8 cellular contexts compared by ENCODE assay signal in genomic region chr3:149203758-149204157, GRCh38. TPM values are rescaled to one million over a fixed set of nuclear protein-coding genes. Genes with fewer than 3 reads are reported as not detected.
DNase-seq lines count a peak whose midpoint lies in the region; ATAC-seq and TF ChIP-seq lines count a peak whose summit lies in the region.

No MANE protein-coding gene starts in this region.

- intact Hi-C loops in left ventricle myocardium inferior (cut with micrococcal nuclease), result no loop called here

- H3K4me1 ChIP-seq in left ventricle myocardium inferior, result no peaks in the 10 kb centered on the region

- DNase-seq in GF-D8 (lab: John Stamatoyannopoulos, UW), result peak; percentile 88
- DNase-seq in RPMI8226, result peak; percentile 60
- DNase-seq in glutamatergic neuron, result no peak
- no peak for DNase-seq in AG08396 (ENCODE audit: low spot score)
- no peak for DNase-seq in activated gamma-delta T cell (lab: John Stamatoyannopoulos, UW)
- DNase-seq in left ventricle myocardium inferior, result no peak

- peaks cover 5% of the 10 kb centered on the region for H3K4me1 Mint-ChIP-seq in glutamatergic neuron (ENCODE audit: low read depth, unreplicated experiment)

- no peak overlapping the region for H3K27ac Mint-ChIP-seq in glutamatergic neuron (ENCODE audit: unreplicated experiment)

- H3K36me3 ChIP-seq in left ventricle myocardium inferior, result no peaks in the 10 kb centered on the region

- no peaks in the 10 kb centered on the region for H3K27me3 ChIP-seq in left ventricle myocardium inferior (ENCODE audit: low read depth)

- H3K27ac ChIP-seq in left ventricle myocardium inferior (replicated peaks), result no peak overlapping the region

- TF ChIP-seq CTCF in glutamatergic neuron (IDR thresholded peaks at IDR 0.05; ENCODE audit: partially characterized antibody, unreplicated experiment) (no peak), left ventricle myocardium inferior (IDR thresholded peaks at IDR 0.05; ENCODE audit: borderline replicate concordance) (no peak)

- no peak overlapping the region for H3K4me3 Mint-ChIP-seq in glutamatergic neuron (ENCODE audit: unreplicated experiment)

- ATAC-seq in GM19397 (IDR thresholded peaks at IDR 0.05; ENCODE audit: unreplicated experiment) (peak; percentile 96), HG03064 (IDR thresholded peaks at IDR 0.05; ENCODE audit: low read depth, unreplicated experiment) (peak; percentile 96)

- no peaks in the 10 kb centered on the region for H3K27me3 Mint-ChIP-seq in glutamatergic neuron (ENCODE audit: unreplicated experiment)

- no peaks in the 10 kb centered on the region for H3K9me3 ChIP-seq in left ventricle myocardium inferior (replicated peaks)

- no peaks in the 10 kb centered on the region for H3K36me3 Mint-ChIP-seq in glutamatergic neuron (ENCODE audit: unreplicated experiment)

- no peaks in the 10 kb centered on the region for H3K9me3 Mint-ChIP-seq in glutamatergic neuron (ENCODE audit: unreplicated experiment)

- no peak overlapping the region for H3K4me3 ChIP-seq in left ventricle myocardium inferior

RNA-seq across cellular contexts. Expression of gene CP, which starts 17.9 kb away (rescaled TPM):
- total RNA-seq in glutamatergic neuron (ENCODE audit: unreplicated experiment), result not detected
- total RNA-seq in left ventricle myocardium inferior, result 6.2 TPM

Comparison
In these comparisons a context has a peak if more than half of its experiments do, and no peak if none do; other contexts are left out.
1. DNase-seq: peak in GF-D8 (single experiment) and RPMI8226 (single experiment); none in glutamatergic neuron (single experiment), AG08396 (single experiment), activated gamma-delta T cell (single experiment) and left ventricle myocardium inferior (single experiment).